ENCODE assay signal across 23 cellular contexts in the genomic region with DNA sequence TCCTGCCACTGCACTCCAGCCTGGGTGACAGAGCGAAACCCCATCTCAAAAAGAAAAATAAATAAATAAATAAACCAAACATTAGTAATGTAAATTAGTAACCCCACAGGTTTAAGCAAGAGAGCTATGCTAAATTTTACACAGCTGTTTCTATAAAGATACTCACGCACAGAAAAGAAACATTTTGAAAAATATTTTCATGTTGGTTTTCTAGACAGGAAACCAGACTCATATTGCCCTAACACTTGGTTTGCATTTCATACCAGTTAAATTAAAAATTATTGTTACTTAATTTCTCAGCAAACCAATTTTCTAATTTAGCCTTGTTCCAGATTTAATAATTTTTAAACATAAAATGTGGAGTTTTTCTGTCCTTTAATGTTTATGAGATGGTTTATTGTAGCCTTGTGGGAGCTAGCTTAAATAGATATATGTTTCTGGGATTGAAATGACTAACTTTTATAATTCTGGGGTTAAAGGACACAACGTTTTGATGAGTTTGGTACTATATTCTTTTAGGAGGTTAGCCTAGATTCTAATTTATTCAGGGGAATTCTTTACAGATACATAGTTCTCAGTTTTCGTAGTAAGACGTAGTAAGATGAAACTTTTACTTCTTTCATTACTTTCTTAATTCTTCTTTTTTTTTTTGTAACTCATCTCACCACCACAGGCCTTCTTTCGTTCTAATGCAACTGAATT.
"Had no signal": no experiment of that assay in that cellular context is flagged by ENCODE, and none has a peak within 500 bp of the region (broad histone marks: within the 10 kb centered on the region; RNA-seq: fewer than 3 reads in every experiment).

No MANE protein-coding gene starts in this region.

- H3K36me3 Mint-ChIP-seq: naive B cell, neural progenitor cell, type B pancreatic cell, WTC11 had no signal

- H3K4me3 ChIP-seq: body of pancreas, lower lobe of right lung, neural progenitor cell, thoracic aorta, vagina had no signal

- H3K27ac Mint-ChIP-seq: activated naive CD8-positive, alpha-beta T cell treated with anti-CD3 and anti-CD28 coated beads, Interleukin-2, amount 50 U/mL, for 24 hours; activated T-cell treated with anti-CD3 and anti-CD28 coated beads, Interleukin-2, amount 50 U/mL, for 72 hours; naive B cell; neural progenitor cell; type B pancreatic cell; WTC11 had no signal

- H3K27me3 Mint-ChIP-seq: activated naive CD8-positive, alpha-beta T cell treated with anti-CD3 and anti-CD28 coated beads, Interleukin-2, amount 50 U/mL, for 24 hours; naive B cell; type B pancreatic cell had no signal

- H3K9me3 Mint-ChIP-seq: activated naive CD8-positive, alpha-beta T cell treated with anti-CD3 and anti-CD28 coated beads, Interleukin-2, amount 50 U/mL, for 24 hours; activated T-cell treated with anti-CD3 and anti-CD28 coated beads, Interleukin-2, amount 50 U/mL, for 72 hours; naive B cell; neural progenitor cell; type B pancreatic cell; WTC11 had no signal

- DNase-seq: activated CD4-positive, alpha-beta T cell treated with anti-CD3 and anti-CD28 coated beads for 4 hours; activated CD4-positive, alpha-beta T cell treated with anti-CD3 and anti-CD28 coated beads, Interleukin-2, amount 50 U/mL, for 48 hours; activated effector memory CD4-positive, alpha-beta T cell treated with anti-CD3 and anti-CD28 coated beads, Interleukin-2, amount 50 U/mL, for 16 hours; activated naive CD4-positive, alpha-beta T cell treated with anti-CD3 and anti-CD28 coated beads, Interleukin-2, amount 50 U/mL, for 16 hours; activated naive CD8-positive, alpha-beta T cell treated with anti-CD3 and anti-CD28 coated beads, Interleukin-2, amount 50 U/mL, for 24 hours; activated T-cell treated with anti-CD3 and anti-CD28 coated beads, Interleukin-2, amount 50 U/mL, for 72 hours; body of pancreas; dermis blood vessel endothelial cell; effector CD8-positive, alpha-beta T cell; foreskin melanocyte; lower lobe of right lung; mesendoderm; naive B cell; stimulated activated CD4-positive, alpha-beta T cell treated with anti-CD3 and anti-CD28 coated beads, Interleukin-2, amount 100 ng/mL, for 48 hours; stimulated activated CD8-positive, alpha-beta memory T cell treated with anti-CD3 and anti-CD28 coated beads, Interleukin-4, amount 100 ng/mL, for 48 hours; stimulated activated naive CD4-positive, alpha-beta T cell treated with Interleukin-2 at 50 U/mL for 16 hours; T-helper 9 cell had no signal

- H3K4me1 Mint-ChIP-seq: activated naive CD8-positive, alpha-beta T cell treated with anti-CD3 and anti-CD28 coated beads, Interleukin-2, amount 50 U/mL, for 24 hours; naive B cell; neural progenitor cell had no signal

- H3K36me3 ChIP-seq: lower lobe of right lung, neural progenitor cell, thoracic aorta, vagina had no signal

- H3K27me3 ChIP-seq: body of pancreas, neural progenitor cell, vagina had no signal

- ATAC-seq: activated naive CD8-positive, alpha-beta T cell treated with anti-CD3 and anti-CD28 coated beads, Interleukin-2, amount 50 U/mL, for 24 hours; activated T-cell treated with anti-CD3 and anti-CD28 coated beads, Interleukin-2, amount 50 U/mL, for 72 hours; body of pancreas; left lobe of liver; lower lobe of right lung; WTC11 had no signal

- H3K4me1 ChIP-seq: neural progenitor cell had no signal

- H3K9me3 ChIP-seq: body of pancreas, lower lobe of right lung, thoracic aorta, vagina had no signal

- H3K4me3 Mint-ChIP-seq: activated naive CD8-positive, alpha-beta T cell treated with anti-CD3 and anti-CD28 coated beads, Interleukin-2, amount 50 U/mL, for 24 hours; activated T-cell treated with anti-CD3 and anti-CD28 coated beads, Interleukin-2, amount 50 U/mL, for 72 hours; naive B cell; neural progenitor cell; type B pancreatic cell; WTC11 had no signal
